Comparison of ENCODE assay signal across 8 cellular contexts in the genomic region with DNA sequence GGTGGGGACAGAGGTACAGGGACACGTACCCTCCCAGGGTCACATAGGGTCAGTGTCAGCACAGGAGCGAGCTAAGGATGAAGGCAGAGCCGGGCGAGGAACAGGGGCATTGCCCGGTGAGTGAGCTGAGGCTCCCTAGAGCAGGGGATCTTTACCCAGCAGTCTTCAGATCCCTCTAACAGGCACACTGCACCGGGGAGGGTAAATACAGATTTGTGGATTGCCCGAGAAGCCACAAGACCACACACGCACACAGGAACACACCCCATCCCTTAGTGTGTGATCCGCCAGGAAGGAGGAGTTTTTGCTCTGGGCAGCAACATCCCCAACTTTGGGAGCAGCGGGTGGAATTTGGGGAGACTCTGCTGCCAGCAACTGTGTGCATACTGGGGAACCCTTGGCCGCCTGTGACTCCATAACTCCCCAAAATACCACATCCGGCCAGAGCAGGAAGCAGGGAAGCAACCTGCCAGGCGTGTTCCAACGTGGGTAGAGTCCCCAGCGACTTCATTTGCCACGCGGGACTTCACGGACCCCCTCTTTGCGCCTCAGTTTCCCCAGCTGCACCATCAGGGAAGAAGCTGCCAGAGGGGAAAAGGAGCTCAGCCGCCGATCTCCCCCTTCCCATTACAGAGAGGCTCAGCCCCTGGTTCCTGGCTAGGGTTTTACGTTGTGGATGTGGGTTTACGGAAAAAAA. TPM values are rescaled to one million over a fixed set of nuclear protein-coding genes. Genes with fewer than 3 reads are reported as not detected.
DNase-seq lines count a peak whose midpoint lies in the region; ATAC-seq and TF ChIP-seq lines count a peak whose summit lies in the region.

No MANE protein-coding gene starts in this region.

- peaks cover 12% of the 10 kb centered on the region for H3K79me1 ChIP-seq in trophoblast cell (ENCODE audit: low read length)

- no CpG with 5 or more reads among the region's 23 CpGs for WGBS in trophoblast cell (ENCODE audit: extremely low coverage, insufficient coverage, insufficient read length)

- no peak overlapping the region for H3K27ac ChIP-seq in Karpas-422 (ENCODE audit: low read length)
- H3K27ac ChIP-seq in trophoblast cell (ENCODE audit: low read depth, low read length): no peak overlapping the region

- no peak overlapping the region for H3K23ac ChIP-seq in trophoblast cell (ENCODE audit: low read length)

- H2BK12ac ChIP-seq in trophoblast cell (ENCODE audit: low read length): peak overlapping the region; percentile 35

- H4K91ac ChIP-seq in trophoblast cell (ENCODE audit: low read depth, low read length): peak overlapping the region; percentile 47

- no peak overlapping the region for H3K4ac ChIP-seq in trophoblast cell (ENCODE audit: low read depth, low read length)

- no peaks in the 10 kb centered on the region for H3K27me3 ChIP-seq in GM06990 (replicated peaks; ENCODE audit: control insufficient read depth, insufficient read depth, low read length)
- no peaks in the 10 kb centered on the region for H3K27me3 ChIP-seq in Karpas-422 (ENCODE audit: low read length)
- H3K27me3 ChIP-seq in trophoblast cell (ENCODE audit: insufficient read depth, low read length): peaks cover 8% of the 10 kb centered on the region

- H3K4me2 ChIP-seq in Karpas-422 (ENCODE audit: low read depth, low read length, poor library complexity, severe bottlenecking) (peak overlapping the region; percentile 71), trophoblast cell (ENCODE audit: low read length) (peak overlapping the region; percentile 78)

- H2AFZ ChIP-seq in Karpas-422 (ENCODE audit: low read length) (0 out of 2 replicates have a peak overlapping the region, but pooled peaks have one; percentile 47), trophoblast cell (ENCODE audit: insufficient read depth, low read length, poor library complexity) (no peak overlapping the region)

- H3K4me1 ChIP-seq in Karpas-422 (ENCODE audit: low read length) (peaks cover 15% of the 10 kb centered on the region), trophoblast cell (ENCODE audit: control insufficient read depth in 1 of 2, insufficient read depth in 2 of 2, low read length in 2 of 2) (peaks cover 15 to 19% of the 10 kb centered on the region in 2 experiments)

- no peaks in the 10 kb centered on the region for H3K9me3 ChIP-seq in Karpas-422 (ENCODE audit: low read length)
- H3K9me3 ChIP-seq in trophoblast cell (ENCODE audit: insufficient read depth, low read depth, low read length): peaks cover 1% of the 10 kb centered on the region

- no peak overlapping the region for H4K12ac ChIP-seq in trophoblast cell (ENCODE audit: low read depth, low read length)

- H4K8ac ChIP-seq in trophoblast cell (ENCODE audit: low read depth, low read length): peak overlapping the region; percentile 72

- H3K14ac ChIP-seq in trophoblast cell (ENCODE audit: low read length): peak overlapping the region; percentile 71

- H3K79me2 ChIP-seq in Karpas-422 (ENCODE audit: low read length) (no peaks in the 10 kb centered on the region), trophoblast cell (ENCODE audit: control insufficient read depth, insufficient read depth, low read length, poor library complexity) (no peaks in the 10 kb centered on the region)

- H3K4me3 ChIP-seq in GM06990 (replicated peaks; ENCODE audit: low read depth, low read length) (peak overlapping the region; percentile 67), Karpas-422 (ENCODE audit: low read length) (peak overlapping the region; percentile 55; the same call in 1 of the 2 replicates), fibroblast of villous mesenchyme (ENCODE audit: low read depth, low read length) (peak overlapping the region; percentile 64), trophoblast cell (ENCODE audit: low read depth, low read length) (no peak overlapping the region)

- ATAC-seq in HG03520 (IDR thresholded peaks at IDR 0.05; ENCODE audit: unreplicated experiment): no peak

- H2AK5ac ChIP-seq in trophoblast cell (ENCODE audit: low read length): peak overlapping the region; percentile 16

- peak overlapping the region; percentile 60 for H3K9ac ChIP-seq in Karpas-422 (ENCODE audit: low read length)
- H3K9ac ChIP-seq in trophoblast cell (ENCODE audit: low read length): peak overlapping the region; percentile 31

- TF ChIP-seq CTCF in GM06990 (IDR thresholded peaks at IDR 0.05; ENCODE audit: insufficient read depth, low read length, poor library complexity, severe bottlenecking) (no peak), fibroblast of villous mesenchyme (IDR thresholded peaks at IDR 0.05; ENCODE audit: insufficient read depth, low read depth, low read length) (no peak)

- H3K36me3 ChIP-seq in GM06990 (ENCODE audit: control insufficient read depth, insufficient read depth, low read length) (no peaks in the 10 kb centered on the region), Karpas-422 (ENCODE audit: insufficient read depth, low read length) (no peaks in the 10 kb centered on the region), trophoblast cell (ENCODE audit: control insufficient read depth in 1 of 2, insufficient read depth in 2 of 2, low read length in 2 of 2) (no peaks in the 10 kb centered on the region)

- H3K18ac ChIP-seq in trophoblast cell (ENCODE audit: low read length): no peak overlapping the region

- H2BK5ac ChIP-seq in trophoblast cell (ENCODE audit: low read depth, low read length, poor library complexity): no peak overlapping the region

- H4K20me1 ChIP-seq in Karpas-422 (ENCODE audit: insufficient read depth, low read depth, low read length): no peaks in the 10 kb centered on the region

- peak overlapping the region; percentile 28 for H2BK120ac ChIP-seq in trophoblast cell (ENCODE audit: insufficient read depth, low read length, poor library complexity)

- no peaks in the 10 kb centered on the region for H3K9me2 ChIP-seq in Karpas-422 (replicated peaks; ENCODE audit: insufficient read depth, low read length)

- no peak for DNase-seq in GM06990 (ENCODE audit: extremely low read depth, insufficient read length)
- peak; percentile 50 for DNase-seq in Karpas-422
- DNase-seq in activated CD8-positive, alpha-beta memory T cell treated with anti-CD3 and anti-CD28 coated beads, Interleukin-2, amount 50 U/mL, for 48 hours: peak; percentile 77
- peak; percentile 77 for DNase-seq in fibroblast of villous mesenchyme (ENCODE audit: low read depth)
- no peak for DNase-seq in trophoblast cell
- DNase-seq in globus pallidus (ENCODE audit: low spot score): no peak
- no peak for DNase-seq in COLO829 (ENCODE audit: low spot score)

RNA-seq across cellular contexts. Expression of a gene that starts 5.9 kb away (rescaled TPM):
- total RNA-seq in Karpas-422 (2014; rRNA removed; shearing (Covaris generic); ENCODE audit: low replicate concordance): not detected in 2 replicates
- total RNA-seq in fibroblast of villous mesenchyme: 0.32 and 1.7 TPM in 2 replicates
- polyA plus RNA-seq in trophoblast cell (2013): 1.2 and 1.4 TPM in 2 replicates

RNA-seq across cellular contexts. Expression of a gene that starts 27.3 kb away (rescaled TPM):
- total RNA-seq in Karpas-422 (2014; rRNA removed; shearing (Covaris generic); ENCODE audit: low replicate concordance): 146 and 233 TPM in 2 replicates
- 289 and 301 TPM in 2 replicates for total RNA-seq in fibroblast of villous mesenchyme
- polyA plus RNA-seq in trophoblast cell (2013): 183 and 188 TPM in 2 replicates

RNA-seq across cellular contexts. Expression of a gene that starts 57.6 kb away (rescaled TPM):
- 3.4 and 5.0 TPM in 2 replicates for total RNA-seq in Karpas-422 (2014; rRNA removed; shearing (Covaris generic); ENCODE audit: low replicate concordance)
- total RNA-seq in fibroblast of villous mesenchyme: 0.97 and 1.7 TPM in 2 replicates
- 0.21 and 0.58 TPM in 2 replicates for polyA plus RNA-seq in trophoblast cell (2013)

RNA-seq across cellular contexts. Expression of a gene that starts 59.2 kb away (rescaled TPM):
- total RNA-seq in Karpas-422 (2014; rRNA removed; shearing (Covaris generic); ENCODE audit: low replicate concordance): 0.58 and 2.6 TPM in 2 replicates
- 80.7 and 87.3 TPM in 2 replicates for total RNA-seq in fibroblast of villous mesenchyme
- polyA plus RNA-seq in trophoblast cell (2013): 41.4 and 43.4 TPM in 2 replicates

Comparison
In these comparisons a context has a peak if more than half of its experiments do, and no peak if none do; other contexts are left out.
1. DNase-seq: peak in Karpas-422 (single experiment), activated CD8-positive, alpha-beta memory T cell treated with anti-CD3 and anti-CD28 coated beads, Interleukin-2, amount 50 U/mL, for 48 hours (single experiment) and fibroblast of villous mesenchyme (single experiment); none in GM06990 (single experiment), trophoblast cell (0 of 2), globus pallidus (single experiment) and COLO829 (single experiment).